12 cellular contexts compared by ENCODE assay signal in genomic region chr7:126411032-126411820, GRCh38.
A peak's percentile ranks its signal among the peaks of the same experiment; 100 is the strongest.
DNase-seq lines count a peak whose midpoint lies in the region; ATAC-seq, FAIRE-seq and TF ChIP-seq lines count a peak whose summit lies in the region.
"Had no signal": no experiment of that assay in that cellular context is flagged by ENCODE, and none has a peak within 500 bp of the region (broad histone marks: within the 10 kb centered on the region; RNA-seq: fewer than 3 reads in every experiment).

No MANE protein-coding gene starts in this region.

- POLR2A ChIA-PET in GM12878 (lab: Charles Lee) = interaction anchor here (2.0 kb wide), 1 partner anchor 9 kb away, joined by 15 read pairs; no protein-coding TSS in a partner anchor

- no peak for TF ChIP-seq RAD21 in GM12878 (IDR thresholded peaks at IDR 0.05; ENCODE audit: insufficient read depth, low read depth, low read length)

- H3K79me2 ChIP-seq in GM12878 (ENCODE audit: control insufficient read depth, insufficient read depth, low read length) = no peaks in the 10 kb centered on the region

- no peak for TF ChIP-seq EP300 in GM12878 (IDR thresholded peaks at IDR 0.05; ENCODE audit: borderline replicate concordance in 1 of 2, control insufficient read depth in 1 of 2, low read depth in 2 of 2, low read length in 2 of 2)

- intact Hi-C loops in GM12878 (cut with micrococcal nuclease; ENCODE audit: unreplicated experiment) = no loop called here
- intact Hi-C loops in aorta (cut with DNase I) = no loop called here

- peak; percentile 74 for ATAC-seq in GM18502 (IDR thresholded peaks at IDR 0.05; ENCODE audit: poor library complexity, unreplicated experiment)
- ATAC-seq in GM21515 (IDR thresholded peaks at IDR 0.05; ENCODE audit: unreplicated experiment) = peak; percentile 66
- ATAC-seq in HG03175 (IDR thresholded peaks at IDR 0.05; ENCODE audit: unreplicated experiment) = peak; percentile 49
- ATAC-seq in GM12878 = peak; percentile 60
- no peak for ATAC-seq in aorta (ENCODE audit: low FRiP score)

- no peaks in the 10 kb centered on the region for H3K36me3 ChIP-seq in GM12878 (ENCODE audit: control insufficient read depth in 2 of 2, insufficient read depth in 2 of 2, low read length in 1 of 2)
- H3K36me3 ChIP-seq in aorta (ENCODE audit: control insufficient read depth in 1 of 2, insufficient read depth in 2 of 2, low read length in 1 of 2) = no peaks in the 10 kb centered on the region

- H3K4me2 ChIP-seq in GM12878 (ENCODE audit: control insufficient read depth, insufficient read depth) = peak overlapping the region; percentile 58

- FAIRE-seq in GM12878 (lab: Jason Lieb, UNC) (no peak), HTR-8/SVneo (lab: Jason Lieb, UNC) (no peak)
- FAIRE-seq: islet of Langerhans, TTC549 had no signal

- H4K20me1 ChIP-seq in GM12878 (ENCODE audit: control insufficient read depth, insufficient read depth) = no peaks in the 10 kb centered on the region

- no TSS peak for BruUV-seq in GM12878 (replicated peaks; lab: Mats Ljungman, UMichigan)

- peak overlapping the region; percentile 41; the same call in 1 of the 2 replicates for H3K27ac ChIP-seq in GM12878 (ENCODE audit: control insufficient read depth, insufficient read depth)
- no peak overlapping the region for H3K27ac ChIP-seq in aorta (ENCODE audit: low read depth in 1 of 2, low read length in 2 of 2)

- RAD21 ChIA-PET in GM12878 (lab: Charles Lee; ENCODE audit: unreplicated experiment) = interaction anchor here (0.9 to 4.0 kb wide), 6 partner anchors 8 to 392 kb away, joined by 3 to 31 read pairs (median 3); no protein-coding TSS in a partner anchor

- H3K4me1 ChIP-seq in GM12878 (ENCODE audit: control insufficient read depth, insufficient read depth, low read length) = no peaks in the 10 kb centered on the region
- H3K4me1 ChIP-seq in aorta (ENCODE audit: control insufficient read depth in 1 of 2, insufficient read depth in 2 of 2, low read length in 2 of 2) = no peaks in the 10 kb centered on the region

- CTCF ChIA-PET in GM12878 (lab: Yijun Ruan, JAX) = interaction anchor here (1.0 to 3.1 kb wide), 7 partner anchors 8 to 307 kb away, joined by 3 to 26 read pairs (median 5); no protein-coding TSS in a partner anchor

- TF ChIP-seq CTCF in GM12878 (IDR thresholded peaks at IDR 0.05 in 2 of 3, conservative IDR thresholded peaks at IDR 0.05 in 1 of 3; ENCODE audit: control insufficient read depth in 2 of 3, extremely low read depth in 1 of 3, insufficient read depth in 1 of 3, low read depth in 3 of 3, low read length in 3 of 3) = no peak

- SMC1A ChIA-PET in GM12878 (lab: Charles Lee; ENCODE audit: uncharacterized antibody, unreplicated experiment) = interaction anchor here (0.6 to 4.0 kb wide), 15 partner anchors 9 to 442 kb away, joined by 3 to 77 read pairs (median 4); no protein-coding TSS in a partner anchor

- H3K27me3 ChIP-seq in GM12878 (replicated peaks in 1 of 2; ENCODE audit: control insufficient read depth in 2 of 2, insufficient read depth in 2 of 2, low read length in 1 of 2) (no peaks in the 10 kb centered on the region), aorta (ENCODE audit: control insufficient read depth in 1 of 2, insufficient read depth in 2 of 2, low read length in 1 of 2) (no peaks in the 10 kb centered on the region)

- WGBS in GM12878 (ENCODE audit: insufficient coverage, insufficient replicate concordance, low lambda C conversion rate, missing lambda C conversion rate) = 0% methylated on average over 1 of the region's 3 CpGs
- 57 to 61% methylated on average over 1 to 3 of the region's 3 CpGs for WGBS in aorta, 2 donors

- H3K9ac ChIP-seq in GM12878 (ENCODE audit: control insufficient read depth, insufficient read depth, low read length) = 0 out of 2 replicates have a peak overlapping the region, but pooled peaks have one; percentile 15

- H3K4me3 ChIP-seq in GM12878 (peak overlapping the region; percentile 40; the same call in 1 of the 2 replicates), aorta (ENCODE audit: low read length in 2 of 2) (peak overlapping the region in 1 of 2 donors; percentile 10)

- DNase-seq in GM12878 (ENCODE audit: low read depth, low spot score) = peak; percentile 11
- no peak for DNase-seq in aorta
- no peak for DNase-seq in HTR-8/SVneo (ENCODE audit: insufficient read length, low spot score)
- DNase-seq in EL = no peak
- no peak for DNase-seq in NCI-H524 treated with DMSO at 0.1 percent for 48 hours (lab: John Stamatoyannopoulos, UW)
- DNase-seq: naive B cell, NCI-H1048 had no signal

- TF ChIP-seq POLR2A in GM12878 (IDR thresholded peaks at IDR 0.05; ENCODE audit: low read depth, low read length) = no peak

- peak overlapping the region; percentile 91 for H2AFZ ChIP-seq in GM12878 (ENCODE audit: control insufficient read depth, low read depth, low read length)

- no peaks in the 10 kb centered on the region; the same call in 2 of the 3 replicates for H3K9me3 ChIP-seq in GM12878 (replicated peaks; ENCODE audit: control insufficient read depth, insufficient read depth, low read length)
- no peaks in the 10 kb centered on the region for H3K9me3 ChIP-seq in aorta (ENCODE audit: control insufficient read depth, low read length)

- in situ Hi-C loops in GM12878 (cut with MboI) = no loop called here

TF ChIP-seq in GM12878, 131 proteins besides CTCF, POLR2A, EP300 and RAD21:
- TF ChIP-seq BACH1 (IDR thresholded peaks at IDR 0.05; ENCODE audit: borderline replicate concordance) (peak; percentile 90; the same call in 1 of the 2 replicates), CBFB (IDR thresholded peaks at IDR 0.05; ENCODE audit: low read depth) (no peak), RELB (IDR thresholded peaks at IDR 0.05; ENCODE audit: low read depth) (no peak), ZNF217 (IDR thresholded peaks at IDR 0.05) (no peak), SMAD5 (IDR thresholded peaks at IDR 0.05; ENCODE audit: low read depth) (no peak)
- TF ChIP-seq, protein P1, sequence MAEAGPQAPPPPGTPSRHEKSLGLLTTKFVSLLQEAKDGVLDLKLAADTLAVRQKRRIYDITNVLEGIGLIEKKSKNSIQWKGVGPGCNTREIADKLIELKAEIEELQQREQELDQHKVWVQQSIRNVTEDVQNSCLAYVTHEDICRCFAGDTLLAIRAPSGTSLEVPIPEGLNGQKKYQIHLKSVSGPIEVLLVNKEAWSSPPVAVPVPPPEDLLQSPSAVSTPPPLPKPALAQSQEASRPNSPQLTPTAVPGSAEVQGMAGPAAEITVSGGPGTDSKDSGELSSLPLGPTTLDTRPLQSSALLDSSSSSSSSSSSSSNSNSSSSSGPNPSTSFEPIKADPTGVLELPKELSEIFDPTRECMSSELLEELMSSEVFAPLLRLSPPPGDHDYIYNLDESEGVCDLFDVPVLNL (IDR thresholded peaks at IDR 0.05; ENCODE audit: low read depth, low read length) = no peak
TF ChIP-seq in GM12878: peak in this region for 1.
